ENCODE assay signal across 16 cellular contexts in genomic region chr7:117041822-117042221, GRCh38.
"Had no signal": no experiment of that assay in that cellular context is flagged by ENCODE, and none has a peak within 500 bp of the region (broad histone marks: within the 10 kb centered on the region; RNA-seq: fewer than 3 reads in every experiment).

No MANE protein-coding gene starts in this region.

- H3K4me3 ChIP-seq: psoas muscle, tibial nerve, vagina had no signal

- ATAC-seq: effector memory CD8-positive, alpha-beta T cell; left lobe of liver; right cardiac atrium had no signal

- H3K27ac ChIP-seq: psoas muscle, tibial nerve, vagina had no signal

- H3K36me3 ChIP-seq: tibial nerve, vagina had no signal

- H3K27me3 ChIP-seq: tibial nerve, vagina had no signal

- DNase-seq: activated CD4-positive, alpha-beta T cell treated with anti-CD3 and anti-CD28 coated beads for 36 hours; activated CD4-positive, alpha-beta T cell treated with anti-CD3 and anti-CD28 coated beads, Interleukin-2, amount 50 U/mL, for 48 hours; activated gamma-delta T cell; effector memory CD8-positive, alpha-beta T cell; kidney; naive B cell; psoas muscle; right cardiac atrium; small intestine; stimulated activated CD4-positive, alpha-beta T cell treated with anti-CD3 and anti-CD28 coated beads, Interleukin-15, amount 100 ng/mL, for 24 hours; stimulated activated CD4-positive, alpha-beta T cell treated with anti-CD3 and anti-CD28 coated beads, Interleukin-2, amount 100 ng/mL, for 48 hours; T-helper 2 cell had no signal

- FAIRE-seq: frontal cortex, small intestine had no signal

- H3K9me3 ChIP-seq: psoas muscle, tibial nerve, vagina had no signal
